Comparison of ENCODE assay signal across 1 cellular context in the genomic region with DNA sequence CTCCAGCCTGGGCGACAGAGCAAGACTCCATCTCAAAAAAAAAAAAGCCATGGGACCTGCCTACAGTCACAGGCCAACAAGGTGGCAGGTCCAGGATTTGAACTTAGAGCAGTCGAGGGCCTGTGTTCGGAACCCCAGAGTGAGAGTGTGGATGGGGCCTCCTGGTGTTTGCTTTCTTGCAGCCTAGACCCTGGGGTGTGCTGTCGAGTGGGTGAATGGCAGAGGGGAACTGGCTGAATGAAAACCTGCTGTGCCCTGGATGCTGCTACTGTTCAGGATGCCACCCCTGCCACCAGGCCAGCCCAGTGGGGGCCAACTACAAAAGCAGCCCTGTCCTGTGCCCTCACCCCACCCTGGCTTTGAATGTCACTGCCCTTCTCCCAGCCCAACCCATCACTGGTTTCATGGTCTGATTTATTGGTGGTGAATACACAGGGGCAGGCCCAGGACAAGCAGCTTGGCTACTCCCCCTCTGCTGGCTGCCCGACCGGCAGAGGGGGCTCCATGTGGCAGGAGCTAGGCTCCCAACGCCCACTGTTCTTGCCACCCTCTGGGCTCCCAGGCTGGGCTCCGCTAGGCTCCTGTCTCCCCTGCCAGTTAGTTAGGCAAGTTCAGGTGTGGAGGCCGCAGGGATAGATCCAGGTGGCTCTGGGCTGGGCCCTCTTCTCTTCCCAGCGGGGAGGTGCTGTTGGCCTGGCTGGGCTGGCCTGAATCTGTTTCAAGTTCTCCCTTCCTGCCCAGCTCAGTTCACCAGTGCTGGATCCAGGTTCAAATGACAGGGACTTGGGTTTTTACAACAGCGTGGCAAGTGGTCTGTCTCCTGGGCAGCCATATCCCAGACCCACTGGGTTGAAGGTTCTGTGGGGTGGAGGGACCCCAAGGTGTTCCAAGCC.
TF ChIP-seq lines count a peak whose summit lies in the region.

No MANE protein-coding gene starts in this region.

TF ChIP-seq in IMR-90, 13 proteins besides CTCF, POLR2A, EP300 and RAD21:
- TF ChIP-seq MAZ (IDR thresholded peaks at IDR 0.05; ENCODE audit: borderline replicate concordance, low read depth, low read length) (no peak), CHD1 (IDR thresholded peaks at IDR 0.05; ENCODE audit: low read depth, low read length) (no peak), FOS (IDR thresholded peaks at IDR 0.05; ENCODE audit: low read depth, low read length) (no peak), BHLHE40 (IDR thresholded peaks at IDR 0.05; ENCODE audit: low read depth, low read length) (no peak), RCOR1 (IDR thresholded peaks at IDR 0.05; ENCODE audit: insufficient replicate concordance, low read length) (no peak), RFX5 (IDR thresholded peaks at IDR 0.05; ENCODE audit: low read depth, low read length) (no peak), CEBPB (IDR thresholded peaks at IDR 0.05; ENCODE audit: low read depth, low read length) (no peak), SMC3 (IDR thresholded peaks at IDR 0.05; ENCODE audit: low read depth, low read length) (no peak), MXI1 (IDR thresholded peaks at IDR 0.05; ENCODE audit: borderline replicate concordance, low read depth, low read length) (no peak), NFE2L2 (IDR thresholded peaks at IDR 0.05; ENCODE audit: low read depth, low read length) (no peak), MAFK (IDR thresholded peaks at IDR 0.05; ENCODE audit: low read depth, low read length) (no peak)
- TF ChIP-seq, protein P1, sequence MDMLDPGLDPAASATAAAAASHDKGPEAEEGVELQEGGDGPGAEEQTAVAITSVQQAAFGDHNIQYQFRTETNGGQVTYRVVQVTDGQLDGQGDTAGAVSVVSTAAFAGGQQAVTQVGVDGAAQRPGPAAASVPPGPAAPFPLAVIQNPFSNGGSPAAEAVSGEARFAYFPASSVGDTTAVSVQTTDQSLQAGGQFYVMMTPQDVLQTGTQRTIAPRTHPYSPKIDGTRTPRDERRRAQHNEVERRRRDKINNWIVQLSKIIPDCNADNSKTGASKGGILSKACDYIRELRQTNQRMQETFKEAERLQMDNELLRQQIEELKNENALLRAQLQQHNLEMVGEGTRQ (IDR thresholded peaks at IDR 0.05; ENCODE audit: low read depth, low read length) = no peak
- TF ChIP-seq, protein P2, sequence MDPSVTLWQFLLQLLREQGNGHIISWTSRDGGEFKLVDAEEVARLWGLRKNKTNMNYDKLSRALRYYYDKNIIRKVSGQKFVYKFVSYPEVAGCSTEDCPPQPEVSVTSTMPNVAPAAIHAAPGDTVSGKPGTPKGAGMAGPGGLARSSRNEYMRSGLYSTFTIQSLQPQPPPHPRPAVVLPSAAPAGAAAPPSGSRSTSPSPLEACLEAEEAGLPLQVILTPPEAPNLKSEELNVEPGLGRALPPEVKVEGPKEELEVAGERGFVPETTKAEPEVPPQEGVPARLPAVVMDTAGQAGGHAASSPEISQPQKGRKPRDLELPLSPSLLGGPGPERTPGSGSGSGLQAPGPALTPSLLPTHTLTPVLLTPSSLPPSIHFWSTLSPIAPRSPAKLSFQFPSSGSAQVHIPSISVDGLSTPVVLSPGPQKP (IDR thresholded peaks at IDR 0.05; ENCODE audit: borderline replicate concordance, low read depth, low read length) = no peak
